In the genomic region with DNA sequence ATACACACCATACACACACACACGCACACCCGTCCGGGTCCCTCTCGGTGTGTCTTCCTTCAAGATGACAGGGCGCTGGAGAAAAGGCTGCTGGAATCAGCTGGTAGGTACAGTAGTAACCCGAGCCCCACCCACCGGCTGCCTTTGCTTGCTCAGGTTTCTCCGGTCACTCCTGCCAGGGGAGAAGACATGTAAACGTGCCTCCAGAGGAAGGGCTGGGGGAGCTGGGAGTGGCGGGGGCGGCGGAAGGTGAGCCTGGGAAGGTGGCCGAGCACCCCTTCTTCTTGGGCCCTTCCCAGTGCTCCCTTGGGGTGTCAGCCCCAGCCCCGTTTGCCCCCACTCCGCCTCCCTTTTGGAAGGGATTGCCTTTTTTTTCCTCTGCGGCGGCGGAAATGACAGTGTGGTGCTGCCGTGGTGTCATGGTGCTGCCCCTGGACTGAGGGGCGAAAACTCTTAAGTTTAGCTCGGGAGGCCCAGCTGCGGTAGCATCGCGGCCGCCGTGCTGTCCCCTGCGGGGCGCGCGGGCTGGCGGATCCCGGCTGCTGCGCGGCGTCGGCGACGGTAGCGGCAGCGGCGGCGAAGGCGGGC, we compare ENCODE assay signal across 8 cellular contexts. TPM values are rescaled to one million over a fixed set of nuclear protein-coding genes. Genes with fewer than 3 reads are reported as not detected.
DNase-seq lines count a peak whose midpoint lies in the region; ATAC-seq and TF ChIP-seq lines count a peak whose summit lies in the region.

A gene with protein sequence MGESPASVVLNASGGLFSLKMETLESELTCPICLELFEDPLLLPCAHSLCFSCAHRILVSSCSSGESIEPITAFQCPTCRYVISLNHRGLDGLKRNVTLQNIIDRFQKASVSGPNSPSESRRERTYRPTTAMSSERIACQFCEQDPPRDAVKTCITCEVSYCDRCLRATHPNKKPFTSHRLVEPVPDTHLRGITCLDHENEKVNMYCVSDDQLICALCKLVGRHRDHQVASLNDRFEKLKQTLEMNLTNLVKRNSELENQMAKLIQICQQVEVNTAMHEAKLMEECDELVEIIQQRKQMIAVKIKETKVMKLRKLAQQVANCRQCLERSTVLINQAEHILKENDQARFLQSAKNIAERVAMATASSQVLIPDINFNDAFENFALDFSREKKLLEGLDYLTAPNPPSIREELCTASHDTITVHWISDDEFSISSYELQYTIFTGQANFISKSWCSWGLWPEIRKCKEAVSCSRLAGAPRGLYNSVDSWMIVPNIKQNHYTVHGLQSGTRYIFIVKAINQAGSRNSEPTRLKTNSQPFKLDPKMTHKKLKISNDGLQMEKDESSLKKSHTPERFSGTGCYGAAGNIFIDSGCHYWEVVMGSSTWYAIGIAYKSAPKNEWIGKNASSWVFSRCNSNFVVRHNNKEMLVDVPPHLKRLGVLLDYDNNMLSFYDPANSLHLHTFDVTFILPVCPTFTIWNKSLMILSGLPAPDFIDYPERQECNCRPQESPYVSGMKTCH (plus strand): TSS at position 169 of the 588 bp plus-strand sequence. CDS start 561 bp downstream, outside the sequence.

- H3K4me3 ChIP-seq in upper lobe of right lung: peak within 1 kb of the TSS; percentile 60

- no peaks in the 10 kb centered on the region for H3K4me1 ChIP-seq in upper lobe of right lung

- peak within 1 kb of the TSS; percentile 89 for H3K27ac ChIP-seq in upper lobe of right lung

- H3K9me3 ChIP-seq in upper lobe of right lung: no peaks in the 10 kb centered on the region

- intact Hi-C loops in upper lobe of right lung (cut with DNase I): no loop called here

- DNase-seq in GM10266 (ENCODE audit: extremely low spot score) (peak; percentile 14), NCI-H748 treated with DMSO at 0.1 percent for 48 hours (lab: John Stamatoyannopoulos, UW) (peak; percentile 40), germinal center (ENCODE audit: low spot score) (peak; percentile 10), omental fat pad (ENCODE audit: low spot score) (no peak), upper lobe of right lung (peak; percentile 78)
- peak; percentile 59 for DNase-seq in activated naive CD4-positive, alpha-beta T cell treated with Interleukin-2 at 50 U/mL for 16 hours

- ATAC-seq in HG02852 (IDR thresholded peaks at IDR 0.05; ENCODE audit: unreplicated experiment) (peak; percentile 35), omental fat pad (ENCODE audit: low FRiP score) (peak; percentile 50), upper lobe of right lung (peak; percentile 74), GM18858 (IDR thresholded peaks at IDR 0.05; ENCODE audit: unreplicated experiment) (no peak)

- H3K27me3 ChIP-seq in upper lobe of right lung: no peaks in the 10 kb centered on the region

- no peak for TF ChIP-seq CTCF in GM10266 (IDR thresholded peaks at IDR 0.05; ENCODE audit: control insufficient read depth, insufficient read depth, low read depth, missing control alignments)
- TF ChIP-seq CTCF in omental fat pad (IDR thresholded peaks at IDR 0.05): no peak
- TF ChIP-seq CTCF in upper lobe of right lung (IDR thresholded peaks at IDR 0.05): no peak

- H3K36me3 ChIP-seq in upper lobe of right lung: no peaks in the 10 kb centered on the region

RNA-seq across cellular contexts. Expression of the gene that starts here (rescaled TPM):
- total RNA-seq in omental fat pad: 10 to 100 TPM; 18.7 to 37.9 (median 26.5) TPM
- 25.2 TPM for total RNA-seq in upper lobe of right lung
